24 cellular contexts compared by ENCODE assay signal in genomic region chr15:71261934-71262333, GRCh38.
"Had no signal": no experiment of that assay in that cellular context is flagged by ENCODE, and none has a peak within 500 bp of the region (broad histone marks: within the 10 kb centered on the region; RNA-seq: fewer than 3 reads in every experiment).

No MANE protein-coding gene starts in this region.

- H3K36me3 Mint-ChIP-seq: activated naive CD8-positive, alpha-beta T cell treated with anti-CD3 and anti-CD28 coated beads for 36 hours; natural killer cell treated with Interleukin-12 subunit alpha and Interleukin-12 subunit beta and Interleukin-15 and Interleukin-18, amount 100 ng/mL, for 72 hours had no signal

- H3K4me3 Mint-ChIP-seq: activated CD4-positive, alpha-beta T cell treated with anti-CD3 and anti-CD28 coated beads, Interleukin-2, amount 10 ng/mL, durations not matched to agents 24 days and 14 days; activated CD8-positive, alpha-beta T cell treated with anti-CD3 and anti-CD28 coated beads, Interleukin-2, amount 10 ng/mL, durations not matched to agents 7 days and 5 days; activated naive CD8-positive, alpha-beta T cell treated with anti-CD3 and anti-CD28 coated beads for 36 hours; central memory CD8-positive, alpha-beta T cell; natural killer cell treated with Interleukin-12 subunit alpha and Interleukin-12 subunit beta and Interleukin-15 and Interleukin-18, amount 100 ng/mL, for 72 hours had no signal

- H3K36me3 ChIP-seq: vagina had no signal

- ATAC-seq: activated CD8-positive, alpha-beta T cell treated with anti-CD3 and anti-CD28 coated beads, Interleukin-2, amount 10 ng/mL, durations not matched to agents 7 days and 5 days; gastroesophageal sphincter; heart right ventricle; left lobe of liver; natural killer cell treated with Interleukin-12 subunit alpha and Interleukin-12 subunit beta and Interleukin-15 and Interleukin-18, amount 100 ng/mL, for 72 hours had no signal

- H3K4me1 Mint-ChIP-seq: activated CD4-positive, alpha-beta T cell treated with anti-CD3 and anti-CD28 coated beads, Interleukin-2, amount 10 ng/mL, durations not matched to agents 24 days and 14 days; activated naive CD8-positive, alpha-beta T cell treated with anti-CD3 and anti-CD28 coated beads for 36 hours; central memory CD8-positive, alpha-beta T cell had no signal

- H3K9me3 ChIP-seq: gastroesophageal sphincter, tibial artery, vagina had no signal

- H3K4me3 ChIP-seq: gastroesophageal sphincter, heart right ventricle, tibial artery, vagina had no signal

- H3K27ac ChIP-seq: brain microvascular endothelial cell, gastroesophageal sphincter, heart right ventricle, tibial artery, vagina had no signal

- H3K27me3 Mint-ChIP-seq: activated CD4-positive, alpha-beta T cell treated with anti-CD3 and anti-CD28 coated beads, Interleukin-2, amount 10 ng/mL, durations not matched to agents 24 days and 14 days had no signal

- H3K4me1 ChIP-seq: gastroesophageal sphincter, vagina had no signal

- H3K9me3 Mint-ChIP-seq: activated CD4-positive, alpha-beta T cell treated with anti-CD3 and anti-CD28 coated beads, Interleukin-2, amount 10 ng/mL, durations not matched to agents 24 days and 14 days; activated naive CD8-positive, alpha-beta T cell treated with anti-CD3 and anti-CD28 coated beads for 36 hours; central memory CD8-positive, alpha-beta T cell had no signal

- H3K27ac Mint-ChIP-seq: activated CD4-positive, alpha-beta T cell treated with anti-CD3 and anti-CD28 coated beads, Interleukin-2, amount 10 ng/mL, durations not matched to agents 24 days and 14 days; activated CD8-positive, alpha-beta T cell treated with anti-CD3 and anti-CD28 coated beads, Interleukin-2, amount 10 ng/mL, durations not matched to agents 7 days and 5 days; activated naive CD8-positive, alpha-beta T cell treated with anti-CD3 and anti-CD28 coated beads for 36 hours; natural killer cell treated with Interleukin-12 subunit alpha and Interleukin-12 subunit beta and Interleukin-15 and Interleukin-18, amount 100 ng/mL, for 72 hours had no signal

- DNase-seq: activated CD4-positive, alpha-beta T cell treated with anti-CD3 and anti-CD28 coated beads, Interleukin-2, amount 10 ng/mL, durations not matched to agents 24 days and 14 days; activated CD4-positive, CD25-positive, alpha-beta regulatory T cell; activated CD8-positive, alpha-beta memory T cell treated with anti-CD3 and anti-CD28 coated beads, Interleukin-2, amount 50 U/mL, for 4 hours; activated CD8-positive, alpha-beta T cell treated with anti-CD3 and anti-CD28 coated beads, Interleukin-2, amount 10 ng/mL, durations not matched to agents 7 days and 5 days; activated gamma-delta T cell; activated naive CD8-positive, alpha-beta T cell treated with anti-CD3 and anti-CD28 coated beads for 36 hours; activated T-cell treated with anti-CD3 and anti-CD28 coated beads, Interleukin-2, amount 50 U/mL, for 48 hours; anterior cingulate cortex; brain microvascular endothelial cell; cortex of kidney; effector CD8-positive, alpha-beta T cell; heart right ventricle; mammary epithelial cell; nucleus accumbens; posterior cingulate gyrus; stimulated activated CD4-positive, alpha-beta T cell treated with anti-CD3 and anti-CD28 coated beads, Interleukin-15, amount 100 ng/mL, for 24 hours; stimulated activated CD4-positive, alpha-beta T cell treated with anti-CD3 and anti-CD28 coated beads, Interleukin-4, amount 100 ng/mL, for 24 hours; stimulated activated naive CD4-positive, alpha-beta T cell; tibial artery had no signal

- H3K27me3 ChIP-seq: brain microvascular endothelial cell, gastroesophageal sphincter, heart right ventricle, tibial artery, vagina had no signal
